In the genomic region with DNA sequence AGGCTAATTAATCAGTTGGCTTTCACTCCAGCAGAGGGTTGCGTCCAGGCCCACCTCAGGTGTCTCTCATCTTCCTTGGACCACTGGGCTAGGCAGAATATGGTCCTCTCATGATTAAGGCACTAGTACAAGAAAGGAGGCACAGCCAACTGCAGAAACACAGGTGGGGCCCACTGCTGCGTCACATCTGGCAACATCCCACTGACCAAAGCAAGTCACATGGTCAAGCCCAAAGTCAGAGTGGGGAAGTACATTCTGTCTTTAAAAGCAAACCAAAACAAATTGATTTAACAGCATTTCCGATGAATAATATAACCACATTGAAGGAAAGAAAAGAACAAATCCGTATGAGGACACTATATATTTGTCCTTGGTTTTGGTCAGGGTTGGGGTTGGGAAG, we compare ENCODE assay signal across 23 cellular contexts.
"Had no signal": no experiment of that assay in that cellular context is flagged by ENCODE, and none has a peak within 500 bp of the region (broad histone marks: within the 10 kb centered on the region; RNA-seq: fewer than 3 reads in every experiment).

No MANE protein-coding gene starts in this region.

- H3K9me3 ChIP-seq: breast epithelium, left ventricle myocardium inferior, ovary, suprapubic skin, uterus had no signal

- H3K9me3 Mint-ChIP-seq: activated B cell treated with CpG ODN at 0.5 μM for 24 hours; activated naive CD4-positive, alpha-beta T cell treated with anti-CD3 and anti-CD28 coated beads for 36 hours; central memory CD8-positive, alpha-beta T cell; dendritic cell treated with granulocyte-macrophage colony-stimulating factor and Interleukin-4, amounts not matched to agents 40 ng/mL and 50 ng/mL, for 4 days; nephron; T-helper 2 cell treated with Interferon-gamma antibody and Interleukin-4, amounts not matched to agents 5 μg/mL and 100 μg/mL, for 36 hours; type B pancreatic cell had no signal

- H3K4me1 ChIP-seq: breast epithelium, left ventricle myocardium inferior, spleen, suprapubic skin, uterus had no signal

- H3K4me1 Mint-ChIP-seq: activated B cell treated with CpG ODN at 0.5 μM for 24 hours; central memory CD8-positive, alpha-beta T cell had no signal

- ATAC-seq: activated CD8-positive, alpha-beta T cell treated with anti-CD3 and anti-CD28 coated beads, Interleukin-2, amount 10 ng/mL, durations not matched to agents 7 days and 5 days had no signal

- H3K4me3 Mint-ChIP-seq: activated B cell treated with CpG ODN at 0.5 μM for 24 hours; activated CD8-positive, alpha-beta T cell treated with anti-CD3 and anti-CD28 coated beads, Interleukin-2, amount 10 ng/mL, durations not matched to agents 7 days and 5 days; activated naive CD4-positive, alpha-beta T cell treated with anti-CD3 and anti-CD28 coated beads for 36 hours; central memory CD8-positive, alpha-beta T cell; dendritic cell treated with granulocyte-macrophage colony-stimulating factor and Interleukin-4, amounts not matched to agents 40 ng/mL and 50 ng/mL, for 4 days; nephron; T-helper 2 cell treated with Interferon-gamma antibody and Interleukin-4, amounts not matched to agents 5 μg/mL and 100 μg/mL, for 36 hours; type B pancreatic cell had no signal

- H3K4me3 ChIP-seq: breast epithelium, left ventricle myocardium inferior, lung, ovary, spleen, suprapubic skin, uterus had no signal

- H3K27ac Mint-ChIP-seq: activated B cell treated with CpG ODN at 0.5 μM for 24 hours; activated CD8-positive, alpha-beta T cell treated with anti-CD3 and anti-CD28 coated beads, Interleukin-2, amount 10 ng/mL, durations not matched to agents 7 days and 5 days; activated naive CD4-positive, alpha-beta T cell treated with anti-CD3 and anti-CD28 coated beads for 36 hours; dendritic cell treated with granulocyte-macrophage colony-stimulating factor and Interleukin-4, amounts not matched to agents 40 ng/mL and 50 ng/mL, for 4 days; nephron; progenitor cell of endocrine pancreas; T-helper 2 cell treated with Interferon-gamma antibody and Interleukin-4, amounts not matched to agents 5 μg/mL and 100 μg/mL, for 36 hours; type B pancreatic cell had no signal

- H3K27me3 Mint-ChIP-seq: activated B cell treated with CpG ODN at 0.5 μM for 24 hours; dendritic cell treated with granulocyte-macrophage colony-stimulating factor and Interleukin-4, amounts not matched to agents 40 ng/mL and 50 ng/mL, for 4 days; progenitor cell of endocrine pancreas; type B pancreatic cell had no signal

- H3K36me3 Mint-ChIP-seq: type B pancreatic cell had no signal

- H3K27ac ChIP-seq: breast epithelium, left ventricle myocardium inferior, ovary, spleen, suprapubic skin, uterus had no signal

- DNase-seq: activated B cell treated with CpG ODN at 0.5 μM for 24 hours; activated CD8-positive, alpha-beta T cell treated with anti-CD3 and anti-CD28 coated beads, Interleukin-2, amount 10 ng/mL, durations not matched to agents 7 days and 5 days; activated effector memory CD4-positive, alpha-beta T cell treated with anti-CD3 and anti-CD28 coated beads, Interleukin-2, amount 50 U/mL, for 16 hours; activated naive CD4-positive, alpha-beta T cell treated with anti-CD3 and anti-CD28 coated beads for 36 hours; activated T-cell treated with anti-CD3 and anti-CD28 coated beads for 4 hours; amniotic stem cell; kidney glomerular epithelial cell; left ventricle myocardium inferior; retina; spleen; stimulated activated naive CD4-positive, alpha-beta T cell; T-helper 1 cell had no signal

- H3K36me3 ChIP-seq: breast epithelium, left ventricle myocardium inferior, ovary, spleen, suprapubic skin, uterus had no signal

- H3K27me3 ChIP-seq: breast epithelium, ovary, spleen, suprapubic skin, uterus had no signal
